ENCODE assay signal across 19 cellular contexts in genomic region chr1:75954594-75954993, GRCh38. TPM values are rescaled to one million over a fixed set of nuclear protein-coding genes. Genes with fewer than 3 reads are reported as not detected.
A peak's percentile ranks its signal among the peaks of the same experiment; 100 is the strongest.
DNase-seq lines count a peak whose midpoint lies in the region; FAIRE-seq and TF ChIP-seq lines count a peak whose summit lies in the region.
"Had no signal": no experiment of that assay in that cellular context is flagged by ENCODE, and none has a peak within 500 bp of the region (broad histone marks: within the 10 kb centered on the region; RNA-seq: fewer than 3 reads in every experiment).

No MANE protein-coding gene starts in this region.

- no peaks in the 10 kb centered on the region for H3K9me3 ChIP-seq in GM23248 (ENCODE audit: low read depth)
- no peaks in the 10 kb centered on the region for H3K9me3 ChIP-seq in SJCRH30 (replicated peaks)
- H3K9me3 ChIP-seq in A673 (ENCODE audit: low read depth, low read length, poor library complexity, severe bottlenecking), result no peaks in the 10 kb centered on the region
- H3K9me3 ChIP-seq: BLaER1 treated with 17β-estradiol and CSF1 and Interleukin-3, amounts not matched to agents 10 nM and 100 nM had no signal

- H3K27ac Mint-ChIP-seq in neural crest cell (ENCODE audit: unreplicated experiment), result peak overlapping the region; percentile 69
- H3K27ac Mint-ChIP-seq: activated CD4-positive, alpha-beta T cell treated with anti-CD3 and anti-CD28 coated beads, Interleukin-2, amount 10 ng/mL, durations not matched to agents 7 days and 5 days; activated naive CD4-positive, alpha-beta T cell treated with anti-CD3 and anti-CD28 coated beads, Interleukin-2, amount 50 U/mL, for 24 hours had no signal

- H3K4me3 ChIP-seq in GM23248 (no peak overlapping the region), choroid plexus epithelial cell (ENCODE audit: low read depth, low read length) (no peak overlapping the region), SJCRH30 (no peak overlapping the region), A673 (ENCODE audit: low read depth, low read length, poor library complexity, severe bottlenecking) (no peak overlapping the region)
- H3K4me3 ChIP-seq: BLaER1 treated with 17β-estradiol and CSF1 and Interleukin-3, amounts not matched to agents 10 nM and 100 nM had no signal

- POLR2A ChIA-PET in A673 (lab: Charles Lee; ENCODE audit: low non-redundant PET), result no interaction called here

- H3K4me2 ChIP-seq in GM23248 (ENCODE audit: unreplicated experiment), result no peak overlapping the region
- H3K4me2 ChIP-seq: BLaER1 treated with 17β-estradiol and CSF1 and Interleukin-3, amounts not matched to agents 10 nM and 100 nM had no signal

- intact Hi-C loops in A673 (cut with micrococcal nuclease; ENCODE audit: unreplicated experiment), result no loop called here

- peaks cover 40% of the 10 kb centered on the region for H3K4me1 Mint-ChIP-seq in neural crest cell
- H3K4me1 Mint-ChIP-seq: activated CD4-positive, alpha-beta T cell treated with anti-CD3 and anti-CD28 coated beads, Interleukin-2, amount 10 ng/mL, durations not matched to agents 7 days and 5 days; activated naive CD4-positive, alpha-beta T cell treated with anti-CD3 and anti-CD28 coated beads, Interleukin-2, amount 50 U/mL, for 24 hours had no signal

- peak overlapping the region; percentile 11 for H3K4me3 Mint-ChIP-seq in neural crest cell
- H3K4me3 Mint-ChIP-seq: activated CD4-positive, alpha-beta T cell treated with anti-CD3 and anti-CD28 coated beads, Interleukin-2, amount 10 ng/mL, durations not matched to agents 7 days and 5 days; activated naive CD4-positive, alpha-beta T cell treated with anti-CD3 and anti-CD28 coated beads, Interleukin-2, amount 50 U/mL, for 24 hours had no signal

- H3K27ac ChIP-seq in GM23248 (no peak overlapping the region), SJCRH30 (no peak overlapping the region), A673 (ENCODE audit: low read depth, low read length, poor library complexity, severe bottlenecking) (no peak overlapping the region)
- H3K27ac ChIP-seq: BLaER1 treated with 17β-estradiol and CSF1 and Interleukin-3, amounts not matched to agents 10 nM and 100 nM; brain microvascular endothelial cell had no signal

- DNase-seq in GM23248 (peak; percentile 45), RCC 7860 (ENCODE audit: low spot score) (peak; percentile 57), choroid plexus epithelial cell (ENCODE audit: low read depth) (peak; percentile 37), neural crest cell (ENCODE audit: low read depth, low spot score) (no peak), SJCRH30 (no peak), GM20000 (ENCODE audit: low spot score) (no peak), HUDEP-2 (lab: John Stamatoyannopoulos, UW; ENCODE audit: unreplicated experiment in 76 of 76) (no peak), A673 (ENCODE audit: low spot score) (no peak)
- DNase-seq: activated CD4-positive, alpha-beta T cell treated with anti-CD3 and anti-CD28 coated beads, Interleukin-2, amount 10 ng/mL, durations not matched to agents 7 days and 5 days; brain microvascular endothelial cell; DND-41; effector CD8-positive, alpha-beta T cell; mesendoderm; NCI-H2171; retina; substantia nigra had no signal

- H3K4me1 ChIP-seq in GM23248 (ENCODE audit: insufficient read depth), result no peaks in the 10 kb centered on the region
- no peaks in the 10 kb centered on the region for H3K4me1 ChIP-seq in SJCRH30
- H3K4me1 ChIP-seq in A673 (ENCODE audit: insufficient read depth, low read length, poor library complexity, severe bottlenecking), result no peaks in the 10 kb centered on the region

- H2AFZ ChIP-seq in GM23248, result no peak overlapping the region

- H3K9ac ChIP-seq in GM23248, result no peak overlapping the region
- H3K9ac ChIP-seq: BLaER1 treated with 17β-estradiol and CSF1 and Interleukin-3, amounts not matched to agents 10 nM and 100 nM had no signal

- no peaks in the 10 kb centered on the region for H4K20me1 ChIP-seq in GM23248 (ENCODE audit: insufficient read depth)
- H4K20me1 ChIP-seq: BLaER1 treated with 17β-estradiol and CSF1 and Interleukin-3, amounts not matched to agents 10 nM and 100 nM had no signal

- TF ChIP-seq CTCF in choroid plexus epithelial cell (conservative IDR thresholded peaks at IDR 0.05; ENCODE audit: low read depth, low read length) (no peak), neural crest cell (conservative IDR thresholded peaks at IDR 0.05) (no peak), GM20000 (IDR thresholded peaks at IDR 0.05; ENCODE audit: extremely low read depth, missing control alignments) (no peak), A673 (conservative IDR thresholded peaks at IDR 0.05; ENCODE audit: low read depth, low read length) (no peak)

- no peaks in the 10 kb centered on the region for H3K27me3 ChIP-seq in GM23248 (replicated peaks; ENCODE audit: insufficient read depth)
- H3K27me3 ChIP-seq in SJCRH30, result no peaks in the 10 kb centered on the region
- no peaks in the 10 kb centered on the region for H3K27me3 ChIP-seq in A673 (replicated peaks; ENCODE audit: insufficient read depth, low read depth, low read length, poor library complexity)
- H3K27me3 ChIP-seq: BLaER1 treated with 17β-estradiol and CSF1 and Interleukin-3, amounts not matched to agents 10 nM and 100 nM; brain microvascular endothelial cell had no signal

- H3K9me3 Mint-ChIP-seq in neural crest cell, result peaks cover 7% of the 10 kb centered on the region
- H3K9me3 Mint-ChIP-seq: activated CD4-positive, alpha-beta T cell treated with anti-CD3 and anti-CD28 coated beads, Interleukin-2, amount 10 ng/mL, durations not matched to agents 7 days and 5 days; activated naive CD4-positive, alpha-beta T cell treated with anti-CD3 and anti-CD28 coated beads, Interleukin-2, amount 50 U/mL, for 24 hours had no signal

- FAIRE-seq in RCC 7860 (lab: Jason Lieb, UNC), result peak; percentile 82

- H3K36me3 ChIP-seq in GM23248 (ENCODE audit: low read depth), result no peaks in the 10 kb centered on the region
- no peaks in the 10 kb centered on the region for H3K36me3 ChIP-seq in SJCRH30
- no peaks in the 10 kb centered on the region for H3K36me3 ChIP-seq in A673 (ENCODE audit: insufficient read depth, low read length, poor library complexity, severe bottlenecking)
- H3K36me3 ChIP-seq: BLaER1 treated with 17β-estradiol and CSF1 and Interleukin-3, amounts not matched to agents 10 nM and 100 nM; brain microvascular endothelial cell had no signal

- BruUV-seq in A673 (replicated peaks; lab: Mats Ljungman, UMichigan), result no TSS peak

- peaks cover 3% of the 10 kb centered on the region for H3K36me3 Mint-ChIP-seq in neural crest cell (ENCODE audit: low read depth)
- H3K36me3 Mint-ChIP-seq: activated naive CD4-positive, alpha-beta T cell treated with anti-CD3 and anti-CD28 coated beads, Interleukin-2, amount 50 U/mL, for 24 hours had no signal

- CTCF ChIA-PET in A673 (lab: Charles Lee), result no interaction called here

- in situ Hi-C loops in GM23248 (cut with MboI), result no loop called here

- no peaks in the 10 kb centered on the region for H3K9me2 ChIP-seq in GM23248 (ENCODE audit: insufficient read depth)

- no peaks in the 10 kb centered on the region for H3K27me3 Mint-ChIP-seq in neural crest cell (ENCODE audit: low read depth)
- H3K27me3 Mint-ChIP-seq: activated CD4-positive, alpha-beta T cell treated with anti-CD3 and anti-CD28 coated beads, Interleukin-2, amount 10 ng/mL, durations not matched to agents 7 days and 5 days; activated naive CD4-positive, alpha-beta T cell treated with anti-CD3 and anti-CD28 coated beads, Interleukin-2, amount 50 U/mL, for 24 hours had no signal

- H3K79me2 ChIP-seq in GM23248 (ENCODE audit: insufficient read depth), result no peaks in the 10 kb centered on the region

- no peaks in the 10 kb centered on the region for H3F3A ChIP-seq in GM23248 (ENCODE audit: insufficient read depth)

RNA-seq across cellular contexts. Expression of gene ASB17, which starts 22.4 kb away (rescaled TPM):
- not detected in 2 replicates for total RNA-seq in GM23248 (2014; rRNA removed; shearing (Covaris generic))
- polyA plus RNA-seq in GM23248 (2016; fragmentation: Nextera tagmentation; extraction: Ambion mirVana), result not detected in 2 replicates
- not detected in 2 replicates for total RNA-seq in neural crest cell
- not detected in 2 replicates for total RNA-seq in SJCRH30 (2014; rRNA removed; shearing (Covaris generic))
- not detected in 2 replicates for total RNA-seq in A673 (2021)
- total RNA-seq: activated CD4-positive, alpha-beta T cell treated with anti-CD3 and anti-CD28 coated beads, Interleukin-2, amount 10 ng/mL, durations not matched to agents 7 days and 5 days had no signal
- polyA plus RNA-seq: neural cell had no signal

Comparison
In these comparisons a context has a peak if more than half of its experiments do, and no peak if none do; other contexts are left out.
1. DNase-seq: peak in GM23248 (single experiment), RCC 7860 (single experiment) and choroid plexus epithelial cell (single experiment); none in neural crest cell (single experiment), SJCRH30 (0 of 2), GM20000 (single experiment), HUDEP-2 (0 of 76) and A673 (single experiment).